ENCODE assay signal across 8 cellular contexts in genomic region chr22:50186789-50187523, GRCh38. TPM values are rescaled to one million over a fixed set of nuclear protein-coding genes. Genes with fewer than 3 reads are reported as not detected.
DNase-seq lines count a peak whose midpoint lies in the region; ATAC-seq and TF ChIP-seq lines count a peak whose summit lies in the region.

No MANE protein-coding gene starts in this region.

- ATAC-seq in GM18907 (IDR thresholded peaks at IDR 0.05; ENCODE audit: unreplicated experiment) = no peak

- H3K27ac ChIP-seq in CD4-positive, alpha-beta memory T cell (ENCODE audit: low read depth, low read length) = peak overlapping the region; percentile 68
- H3K27ac ChIP-seq in colonic mucosa = peak overlapping the region; percentile 56

- H3K36me3 Mint-ChIP-seq in CD4-positive, alpha-beta memory T cell = peaks cover 0 to 13% of the 10 kb centered on the region in 2 donors
- H3K36me3 Mint-ChIP-seq in mesothelial cell of epicardium = no peaks in the 10 kb centered on the region

- POLR2A ChIA-PET in CD4-positive, alpha-beta memory T cell (lab: Charles Lee; ENCODE audit: partially characterized antibody) = interaction anchor here (0.9 to 1.6 kb wide), 7 partner anchors 8 to 440 kb away, joined by 3 to 5 read pairs (median 3); no protein-coding TSS in a partner anchor

- intact Hi-C loops in CD4-positive, alpha-beta memory T cell (cut with micrococcal nuclease) = loop anchor here (10.0 kb wide), 1 partner anchor 252 kb away; no protein-coding TSS in a partner anchor
- intact Hi-C loops in colonic mucosa (cut with DNase I) = no loop called here

- no peak for TF ChIP-seq POLR2A in NB4 (IDR thresholded peaks at IDR 0.05; ENCODE audit: extremely low read depth, insufficient read length)

- H3K9ac ChIP-seq in colonic mucosa (ENCODE audit: low read depth in 2 of 2, low read length in 2 of 2) = peak overlapping the region; percentile 78 to 81

- H3K4me1 Mint-ChIP-seq in CD4-positive, alpha-beta memory T cell = peaks cover 16 to 51% (median 36%) of the 10 kb centered on the region in 4 donors
- peaks cover 32% of the 10 kb centered on the region for H3K4me1 Mint-ChIP-seq in mesothelial cell of epicardium

- no peaks in the 10 kb centered on the region for H3K9me3 Mint-ChIP-seq in CD4-positive, alpha-beta memory T cell
- no peaks in the 10 kb centered on the region for H3K9me3 Mint-ChIP-seq in mesothelial cell of epicardium

- H3K27me3 ChIP-seq in CD4-positive, alpha-beta memory T cell (ENCODE audit: insufficient read depth, low read length) = no peaks in the 10 kb centered on the region
- H3K27me3 ChIP-seq in colonic mucosa = no peaks in the 10 kb centered on the region

- H3K36me3 ChIP-seq in CD4-positive, alpha-beta memory T cell (ENCODE audit: insufficient read depth, low read length) = no peaks in the 10 kb centered on the region
- H3K36me3 ChIP-seq in colonic mucosa = no peaks in the 10 kb centered on the region

- H3K27ac Mint-ChIP-seq in CD4-positive, alpha-beta memory T cell = peak overlapping the region; percentile 94 to 98 (median 97)
- peak overlapping the region; percentile 96 for H3K27ac Mint-ChIP-seq in mesothelial cell of epicardium

- H3K27me3 Mint-ChIP-seq in CD4-positive, alpha-beta memory T cell = peaks cover 0 to 2% of the 10 kb centered on the region in 2 donors
- no peaks in the 10 kb centered on the region for H3K27me3 Mint-ChIP-seq in mesothelial cell of epicardium (ENCODE audit: low read depth)

- peak overlapping the region; percentile 91 to 99 (median 96) for H3K4me3 Mint-ChIP-seq in CD4-positive, alpha-beta memory T cell
- peak overlapping the region; percentile 94 for H3K4me3 Mint-ChIP-seq in mesothelial cell of epicardium

- H3K4me1 ChIP-seq in CD4-positive, alpha-beta memory T cell (ENCODE audit: insufficient read depth, low read length) = peaks cover 51% of the 10 kb centered on the region
- peaks cover 30% of the 10 kb centered on the region for H3K4me1 ChIP-seq in colonic mucosa

- peak overlapping the region; percentile 36 to 62 for H3K4me3 ChIP-seq in CD4-positive, alpha-beta memory T cell (ENCODE audit: low read length in 2 of 2)
- peak overlapping the region; percentile 64 for H3K4me3 ChIP-seq in NB4 (ENCODE audit: low read depth, low read length)
- peak overlapping the region; percentile 80 for H3K4me3 ChIP-seq in colonic mucosa

- TF ChIP-seq CTCF in NB4 (IDR thresholded peaks at IDR 0.05; ENCODE audit: low read depth, low read length) = no peak
- no peak for TF ChIP-seq CTCF in colonic mucosa (IDR thresholded peaks at IDR 0.05)
- TF ChIP-seq CTCF in mesothelial cell of epicardium (IDR thresholded peaks at IDR 0.05; ENCODE audit: unreplicated experiment) = no peak

- H3K9me3 ChIP-seq in CD4-positive, alpha-beta memory T cell (ENCODE audit: control insufficient read depth in 1 of 2, low read length in 2 of 2) = no peaks in the 10 kb centered on the region
- H3K9me3 ChIP-seq in colonic mucosa = no peaks in the 10 kb centered on the region

- CTCF ChIA-PET in CD4-positive, alpha-beta memory T cell (lab: Charles Lee; ENCODE audit: partially characterized antibody) = interaction anchor here (0.9 to 1.6 kb wide), 5 partner anchors 9 to 339 kb away, joined by 3 to 6 read pairs (median 4); partner anchors contain the start of gene SCO2

- DNase-seq in CD4-positive, alpha-beta memory T cell = peak in 1 of 5 donors; percentile 56
- DNase-seq in NB4 (ENCODE audit: low read depth) = no peak
- peak; percentile 81 for DNase-seq in colonic mucosa
- DNase-seq in mesothelial cell of epicardium (ENCODE audit: low spot score in 2 of 2, unreplicated experiment in 2 of 2) = no peak
- no peak for DNase-seq in NCI-H1092 (lab: John Stamatoyannopoulos, UW)
- DNase-seq in NCI-H2227 (lab: John Stamatoyannopoulos, UW; ENCODE audit: unreplicated experiment) = no peak
- no peak for DNase-seq in GM19240 (ENCODE audit: insufficient read length, low spot score)

RNA-seq across cellular contexts. Expression of gene TRABD, which starts 1.2 kb away (rescaled TPM):
- 100 to 1,000 TPM; 124 to 126 TPM for total RNA-seq in CD4-positive, alpha-beta memory T cell
- 10 to 100 TPM; 51.5 to 61.4 TPM for polyA plus RNA-seq in CD4-positive, alpha-beta memory T cell
- total RNA-seq in colonic mucosa (100 to 1,000 TPM in 1 of 2 donors, 10 to 100 TPM in 1; 43.6 to 116 TPM), mesothelial cell of epicardium (44.3 to 44.6 TPM (median 44.4 TPM) in 3 replicates)

RNA-seq across cellular contexts. Expression of gene SELENOO, which starts 13.9 kb away (rescaled TPM):
- 10 to 100 TPM; 33.8 to 34.8 TPM for total RNA-seq in CD4-positive, alpha-beta memory T cell
- polyA plus RNA-seq in CD4-positive, alpha-beta memory T cell = 1 to 10 TPM; 2.0 to 6.6 TPM
- total RNA-seq in colonic mucosa (10 to 100 TPM; 29.1 to 36.9 TPM), mesothelial cell of epicardium (25.5 to 28.3 TPM (median 26.9 TPM) in 3 replicates)

RNA-seq across cellular contexts. Expression of gene PANX2, which starts 16.4 kb away (rescaled TPM):
- total RNA-seq in CD4-positive, alpha-beta memory T cell = not detected
- polyA plus RNA-seq in CD4-positive, alpha-beta memory T cell = not detected
- total RNA-seq in colonic mucosa (not detected), mesothelial cell of epicardium (6.0 to 7.0 TPM (median 6.4 TPM) in 3 replicates)

RNA-seq across cellular contexts. Expression of gene TUBGCP6, which starts 57.9 kb away (rescaled TPM):
- total RNA-seq in CD4-positive, alpha-beta memory T cell = 100 to 1,000 TPM; 132 to 133 TPM
- 10 to 100 TPM; 16.5 to 20.5 TPM for polyA plus RNA-seq in CD4-positive, alpha-beta memory T cell
- total RNA-seq in colonic mucosa (10 to 100 TPM; 19.2 to 33.4 TPM), mesothelial cell of epicardium (64.1 to 65.9 TPM (median 65.3 TPM) in 3 replicates)
